8 cellular contexts compared by ENCODE assay signal in genomic region chrX:119755981-119756533, GRCh38. TPM values are rescaled to one million over a fixed set of nuclear protein-coding genes. Genes with fewer than 3 reads are reported as not detected.
DNase-seq lines count a peak whose midpoint lies in the region; ATAC-seq and TF ChIP-seq lines count a peak whose summit lies in the region.

No MANE protein-coding gene starts in this region.

- no peak for TF ChIP-seq CTCF in transverse colon (IDR thresholded peaks at IDR 0.05)
- TF ChIP-seq CTCF in vagina (IDR thresholded peaks at IDR 0.05), result no peak

- no peak for TF ChIP-seq POLR2A in transverse colon (IDR thresholded peaks at IDR 0.05)
- TF ChIP-seq POLR2A in vagina (IDR thresholded peaks at IDR 0.05), result no peak

- TF ChIP-seq EP300 in transverse colon (IDR thresholded peaks at IDR 0.05; ENCODE audit: low read depth), result no peak

- intact Hi-C loops in transverse colon (cut with DNase I; ENCODE audit: low total_unique reads), result no loop called here
- intact Hi-C loops in vagina (cut with DNase I), result no loop called here

- H3K36me3 ChIP-seq in transverse colon, result no peaks in the 10 kb centered on the region
- H3K36me3 ChIP-seq in vagina, result no peaks in the 10 kb centered on the region

- peak overlapping the region; percentile 94 for H3K27ac Mint-ChIP-seq in T-helper 2 cell treated with Interferon-gamma antibody and Interleukin-4, amounts not matched to agents 5 μg/mL and 100 μg/mL, for 36 hours

- H3K4me3 ChIP-seq in transverse colon (no peak overlapping the region), vagina (no peak overlapping the region)

- H3K4me3 Mint-ChIP-seq in T-helper 2 cell treated with Interferon-gamma antibody and Interleukin-4, amounts not matched to agents 5 μg/mL and 100 μg/mL, for 36 hours, result peak overlapping the region; percentile 81

- H3K36me3 Mint-ChIP-seq in T-helper 2 cell treated with Interferon-gamma antibody and Interleukin-4, amounts not matched to agents 5 μg/mL and 100 μg/mL, for 36 hours (ENCODE audit: low read depth), result no peaks in the 10 kb centered on the region

- H3K4me1 ChIP-seq in transverse colon (peaks cover 0 to 25% (median 5%) of the 10 kb centered on the region in 4 donors), vagina (no peaks in the 10 kb centered on the region)

- H3K27me3 ChIP-seq in transverse colon (no peaks in the 10 kb centered on the region), vagina (no peaks in the 10 kb centered on the region)

- H3K27me3 Mint-ChIP-seq in T-helper 2 cell treated with Interferon-gamma antibody and Interleukin-4, amounts not matched to agents 5 μg/mL and 100 μg/mL, for 36 hours (ENCODE audit: low read depth), result no peaks in the 10 kb centered on the region

- in situ Hi-C loops in transverse colon (cut with MboI; ENCODE audit: low pct_ligation_motif_present in 1 of 4, low pct_unique_long_range_greater_than_20kb in 1 of 4, low sequenced_read_pairs in 3 of 4), result no loop called here

- ATAC-seq in HG03103 (IDR thresholded peaks at IDR 0.05; ENCODE audit: low read depth, unreplicated experiment), result peak; percentile 48

- DNase-seq in GM19238 (ENCODE audit: insufficient read length, low spot score) (peak; percentile 73), fibroblast of peridontal ligament (ENCODE audit: extremely low read depth) (peak; percentile 61), transverse colon (peak; percentile 51), hippocampal formation (lab: John Stamatoyannopoulos, UW) (no peak), vagina (ENCODE audit: extremely low spot score in 2 of 2) (no peak), Kasumi-1 (lab: John Stamatoyannopoulos, UW) (no peak)
- peak; percentile 69 for DNase-seq in T-helper 2 cell treated with Interferon-gamma antibody and Interleukin-4, amounts not matched to agents 5 μg/mL and 100 μg/mL, for 36 hours (ENCODE audit: low spot score)

- H3K27ac ChIP-seq in transverse colon (peak overlapping the region; percentile 80 to 91 (median 87)), vagina (no peak overlapping the region)

- H3K9me3 ChIP-seq in transverse colon (no peaks in the 10 kb centered on the region), vagina (no peaks in the 10 kb centered on the region)

- H3K9me3 Mint-ChIP-seq in T-helper 2 cell treated with Interferon-gamma antibody and Interleukin-4, amounts not matched to agents 5 μg/mL and 100 μg/mL, for 36 hours, result no peaks in the 10 kb centered on the region

- peaks cover 35% of the 10 kb centered on the region for H3K4me1 Mint-ChIP-seq in T-helper 2 cell treated with Interferon-gamma antibody and Interleukin-4, amounts not matched to agents 5 μg/mL and 100 μg/mL, for 36 hours (ENCODE audit: low read depth)

- WGBS in transverse colon (ENCODE audit: low coverage in 1 of 2), 2 donors, result 50 to 52% methylated on average over 2 to 7 of the region's 7 CpGs

RNA-seq across cellular contexts. Expression of gene SOWAHD, which starts 2.3 kb away (rescaled TPM):
- total RNA-seq in transverse colon, result 1 to 10 TPM in 1 of 4 donors, under 1 TPM in 1, not detected in 2; 0.64 to 1.5 TPM
- not detected for total RNA-seq in vagina

RNA-seq across cellular contexts. Expression of gene RPL39, which starts 35.4 kb away (rescaled TPM):
- total RNA-seq in transverse colon (1,000 to 10,000 TPM in 2 of 4 donors, 100 to 1,000 TPM in 2; 246 to 2,878 (median 1,753) TPM), vagina (1,813 TPM)

Comparison
In these comparisons a context has a peak if more than half of its experiments do, and no peak if none do; other contexts are left out.
1. DNase-seq: peak in GM19238 (single experiment), T-helper 2 cell treated with Interferon-gamma antibody and Interleukin-4, amounts not matched to agents 5 μg/mL and 100 μg/mL, for 36 hours (single experiment), fibroblast of peridontal ligament (single experiment) and transverse colon (single experiment); none in hippocampal formation (0 of 2), vagina (0 of 2) and Kasumi-1 (0 of 2).